In genomic region chr10:117327262-117327661, GRCh38 we compare ENCODE assay signal across 28 cellular contexts.
"Had no signal": no experiment of that assay in that cellular context is flagged by ENCODE, and none has a peak within 500 bp of the region (broad histone marks: within the 10 kb centered on the region; RNA-seq: fewer than 3 reads in every experiment).

No MANE protein-coding gene starts in this region.

- H3K27me3 ChIP-seq: colonic mucosa, gastroesophageal sphincter, heart right ventricle, left lung, neural progenitor cell, ovary, thyroid gland had no signal

- H3K9me3 Mint-ChIP-seq: dendritic cell treated with granulocyte-macrophage colony-stimulating factor and Interleukin-4, amounts not matched to agents 40 ng/mL and 50 ng/mL, for 4 days; mesothelial cell of epicardium had no signal

- H3K27me3 Mint-ChIP-seq: dendritic cell treated with granulocyte-macrophage colony-stimulating factor and Interleukin-4, amounts not matched to agents 40 ng/mL and 50 ng/mL, for 4 days; naive thymus-derived CD4-positive, alpha-beta T cell; stimulated activated naive CD8-positive, alpha-beta T cell treated with anti-CD3 and anti-CD28 coated beads, Interleukin-15, amount 100 ng/mL, for 72 hours had no signal

- H3K4me3 ChIP-seq: colonic mucosa, gastroesophageal sphincter, heart right ventricle, left lung, neural progenitor cell, ovary, smooth muscle cell, thyroid gland had no signal

- H3K4me2 ChIP-seq: neural progenitor cell, smooth muscle cell had no signal

- H2AFZ ChIP-seq: neural progenitor cell had no signal

- ATAC-seq: gastroesophageal sphincter; heart right ventricle; left cardiac atrium; left lung; naive thymus-derived CD4-positive, alpha-beta T cell; sciatic nerve; stimulated activated naive CD8-positive, alpha-beta T cell treated with anti-CD3 and anti-CD28 coated beads, Interleukin-15, amount 100 ng/mL, for 72 hours had no signal

- H3K27ac ChIP-seq: colonic mucosa, gastroesophageal sphincter, heart right ventricle, left lung, neural progenitor cell, ovary, thyroid gland had no signal

- H3K4me1 ChIP-seq: colonic mucosa, gastroesophageal sphincter had no signal

- H3K9ac ChIP-seq: neural progenitor cell had no signal

- H3K27ac Mint-ChIP-seq: dendritic cell treated with granulocyte-macrophage colony-stimulating factor and Interleukin-4, amounts not matched to agents 40 ng/mL and 50 ng/mL, for 4 days; mesothelial cell of epicardium; nephron; neural progenitor cell; stimulated activated naive CD8-positive, alpha-beta T cell treated with anti-CD3 and anti-CD28 coated beads, Interleukin-15, amount 100 ng/mL, for 72 hours had no signal

- DNase-seq: colonic mucosa; effector CD8-positive, alpha-beta T cell; foreskin fibroblast; heart right ventricle; hippocampal formation; left cardiac atrium; left lung; mesenchymal stem cell; naive thymus-derived CD4-positive, alpha-beta T cell; nucleus accumbens; ovary; stimulated activated CD4-positive, alpha-beta T cell treated with anti-CD3 and anti-CD28 coated beads, Interleukin-12 subunit alpha, Interleukin-12 subunit beta, amount 100 ng/mL, for 4 hours; stimulated activated CD4-positive, alpha-beta T cell treated with anti-CD3 and anti-CD28 coated beads, Interleukin-1b, Interleukin-23, amount 100 ng/mL, for 48 hours; stimulated activated CD4-positive, alpha-beta T cell treated with anti-CD3 and anti-CD28 coated beads, Interleukin-4, amount 100 ng/mL, for 1 hour; stimulated activated CD8-positive, alpha-beta memory T cell treated with anti-CD3 and anti-CD28 coated beads, Interleukin-4, amount 100 ng/mL, for 48 hours; stimulated activated naive CD4-positive, alpha-beta T cell; stimulated activated naive CD8-positive, alpha-beta T cell treated with anti-CD3 and anti-CD28 coated beads, Interleukin-15, amount 100 ng/mL, for 72 hours; thyroid gland; trophoblast cell had no signal

- H3K9me3 ChIP-seq: colonic mucosa, gastroesophageal sphincter, heart right ventricle, left lung, ovary, thyroid gland had no signal

- H3K36me3 ChIP-seq: colonic mucosa, gastroesophageal sphincter, left lung, neural progenitor cell, ovary, thyroid gland had no signal

- H3K4me1 Mint-ChIP-seq: mesothelial cell of epicardium; neural progenitor cell; stimulated activated naive CD8-positive, alpha-beta T cell treated with anti-CD3 and anti-CD28 coated beads, Interleukin-15, amount 100 ng/mL, for 72 hours had no signal

- FAIRE-seq: endometrium, islet of Langerhans had no signal

- H3K4me3 Mint-ChIP-seq: dendritic cell treated with granulocyte-macrophage colony-stimulating factor and Interleukin-4, amounts not matched to agents 40 ng/mL and 50 ng/mL, for 4 days; mesothelial cell of epicardium; naive thymus-derived CD4-positive, alpha-beta T cell; nephron; neural progenitor cell; stimulated activated naive CD8-positive, alpha-beta T cell treated with anti-CD3 and anti-CD28 coated beads, Interleukin-15, amount 100 ng/mL, for 72 hours had no signal
